ENCODE assay signal across 8 cellular contexts in genomic region chr22:17772249-17772962, GRCh38. TPM values are rescaled to one million over a fixed set of nuclear protein-coding genes. Genes with fewer than 3 reads are reported as not detected.
DNase-seq lines count a peak whose midpoint lies in the region; ATAC-seq lines count a peak whose summit lies in the region.

No MANE protein-coding gene starts in this region.

- peak overlapping the region in 7 of 8 donors; percentile 42 to 93 (median 82) for H3K27ac Mint-ChIP-seq in CD8-positive, alpha-beta memory T cell
- H3K27ac Mint-ChIP-seq in naive B cell = peak overlapping the region; percentile 90 to 99 (median 97)

- H3K9ac ChIP-seq in HUES64 (ENCODE audit: low read depth, low read length) = no peak overlapping the region

- POLR2A ChIA-PET in CD8-positive, alpha-beta memory T cell (lab: Charles Lee) = interaction anchor here (0.7 kb wide), 1 partner anchor 553 kb away, joined by 5 read pairs; the partner anchor contains the start of gene ADA2

- no peak overlapping the region for H3K27ac ChIP-seq in CD8-positive, alpha-beta memory T cell (ENCODE audit: low read depth, low read length)
- no peak overlapping the region for H3K27ac ChIP-seq in HUES64 (ENCODE audit: low read depth, low read length)

- H3K4me1 Mint-ChIP-seq in CD8-positive, alpha-beta memory T cell = peaks cover 63 to 74% (median 71%) of the 10 kb centered on the region in 3 donors
- peaks cover 51 to 77% (median 63%) of the 10 kb centered on the region in 3 donors for H3K4me1 Mint-ChIP-seq in naive B cell

- H3K27me3 Mint-ChIP-seq in CD8-positive, alpha-beta memory T cell = no peaks in the 10 kb centered on the region
- H3K27me3 Mint-ChIP-seq in naive B cell = no peaks in the 10 kb centered on the region

- H3K4me1 ChIP-seq in CD8-positive, alpha-beta memory T cell (ENCODE audit: insufficient read depth, low read length) = peaks cover 61% of the 10 kb centered on the region
- 0 out of 2 replicates have a peak, but pooled peaks cover 3% of the 10 kb centered on the region for H3K4me1 ChIP-seq in HUES64 (ENCODE audit: insufficient read depth, low read length)

- H3K27me3 ChIP-seq in CD8-positive, alpha-beta memory T cell (ENCODE audit: insufficient read depth, low read length, poor library complexity, severe bottlenecking) = no peaks in the 10 kb centered on the region
- H3K27me3 ChIP-seq in HUES64 (ENCODE audit: insufficient read depth, low read length) = peaks cover 7% of the 10 kb centered on the region

- H3K9me3 ChIP-seq in CD8-positive, alpha-beta memory T cell (ENCODE audit: low read length) = no peaks in the 10 kb centered on the region
- H3K9me3 ChIP-seq in HUES64 (ENCODE audit: insufficient read depth, low read depth, low read length) = no peaks in the 10 kb centered on the region

- DNase-seq in CD8-positive, alpha-beta memory T cell = no peak
- DNase-seq in astrocyte of the hippocampus (ENCODE audit: low read depth, low spot score) (peak; percentile 61), naive B cell (no peak), NCI-H146 treated with DMSO at 0.1 percent for 48 hours (lab: John Stamatoyannopoulos, UW; ENCODE audit: unreplicated experiment) (no peak), left ventricle myocardium superior (no peak), mucosa of gallbladder (ENCODE audit: low spot score) (no peak)

- H3K36me3 ChIP-seq in CD8-positive, alpha-beta memory T cell (ENCODE audit: insufficient read depth, low read length) = no peaks in the 10 kb centered on the region
- no peaks in the 10 kb centered on the region for H3K36me3 ChIP-seq in HUES64 (ENCODE audit: insufficient read depth, low read length)

- CTCF ChIA-PET in CD8-positive, alpha-beta memory T cell (lab: Charles Lee) = interaction anchor here (1.0 to 6.5 kb wide), 5 partner anchors 10 to 304 kb away, joined by 3 to 40 read pairs (median 3); no protein-coding TSS in a partner anchor

- WGBS in HUES64 = 85% methylated on average over 21 of the region's 21 CpGs

- no peaks in the 10 kb centered on the region for H3K9me3 Mint-ChIP-seq in CD8-positive, alpha-beta memory T cell
- no peaks in the 10 kb centered on the region for H3K9me3 Mint-ChIP-seq in naive B cell

- intact Hi-C loops in left ventricle myocardium superior (cut with micrococcal nuclease) = no loop called here

- peak overlapping the region; percentile 85 to 95 (median 89) for H3K4me3 Mint-ChIP-seq in CD8-positive, alpha-beta memory T cell
- H3K4me3 Mint-ChIP-seq in naive B cell = peak overlapping the region; percentile 74 to 95 (median 89)

- peaks cover 0 to 17% (median 0%) of the 10 kb centered on the region in 3 donors for H3K36me3 Mint-ChIP-seq in CD8-positive, alpha-beta memory T cell
- no peaks in the 10 kb centered on the region for H3K36me3 Mint-ChIP-seq in naive B cell

- peak overlapping the region; percentile 70 for H3K4me3 ChIP-seq in CD8-positive, alpha-beta memory T cell (ENCODE audit: low read length)
- peak overlapping the region; percentile 78 for H3K4me3 ChIP-seq in HUES64 (ENCODE audit: low read length)

- ATAC-seq in naive B cell (ENCODE audit: low read depth in 2 of 2) (no peak), HG03469 (IDR thresholded peaks at IDR 0.05; ENCODE audit: unreplicated experiment) (no peak), left ventricle myocardium superior (no peak)

RNA-seq across cellular contexts. Expression of gene BID, which starts 1.9 kb away (rescaled TPM):
- total RNA-seq in CD8-positive, alpha-beta memory T cell = 10 to 100 TPM; 11.5 to 14.1 TPM
- 72.5 TPM for polyA plus RNA-seq in CD8-positive, alpha-beta memory T cell
- 40.2 TPM for polyA plus RNA-seq in HUES64 (2013, experiment 1 of 2)
- polyA plus RNA-seq in HUES64 (2013, experiment 2 of 2) = 23.5 TPM
- polyA plus RNA-seq in naive B cell (ENCODE audit: low read depth in 6 of 6) = 10 to 100 TPM; 18.2 to 29.9 (median 23.1) TPM
- total RNA-seq in left ventricle myocardium superior (25.4 TPM), mucosa of gallbladder (27.1 TPM)
